ENCODE assay signal across 8 cellular contexts in genomic region chr5:14342306-14342705, GRCh38.
A peak's percentile ranks its signal among the peaks of the same experiment; 100 is the strongest.
DNase-seq lines count a peak whose midpoint lies in the region; ATAC-seq lines count a peak whose summit lies in the region.

No MANE protein-coding gene starts in this region.

- no peaks in the 10 kb centered on the region for H3K27me3 ChIP-seq in H7 (ENCODE audit: control insufficient read depth, insufficient read depth, low read length)

- intact Hi-C loops in left ventricle myocardium superior (cut with micrococcal nuclease): no loop called here

- DNase-seq in GM04504 (ENCODE audit: low read depth) (peak; percentile 7), left ventricle myocardium superior (no peak), H7 (no peak), SKM-1 (lab: John Stamatoyannopoulos, UW; ENCODE audit: unreplicated experiment) (no peak), NCI-H1417 treated with DMSO at 0.1 percent for 48 hours (lab: John Stamatoyannopoulos, UW) (no peak), cerebellar cortex (ENCODE audit: low spot score) (no peak)

- ATAC-seq in GM21390 (IDR thresholded peaks at IDR 0.05; ENCODE audit: unreplicated experiment): peak; percentile 86
- ATAC-seq in HG03457 (IDR thresholded peaks at IDR 0.05; ENCODE audit: unreplicated experiment): peak; percentile 98
- ATAC-seq in left ventricle myocardium superior: peak; percentile 57

- peaks cover 6% of the 10 kb centered on the region for H3K36me3 ChIP-seq in H7 (replicated peaks; ENCODE audit: control insufficient read depth, insufficient read depth, low read length)

- H3K4me3 ChIP-seq in H7 (ENCODE audit: insufficient read depth, low read depth, low read length): no peak overlapping the region
